14 cellular contexts compared by ENCODE assay signal in genomic region chr18:77395941-77396340, GRCh38.
DNase-seq lines count a peak whose midpoint lies in the region; ATAC-seq, FAIRE-seq and TF ChIP-seq lines count a peak whose summit lies in the region.
"Had no signal": no experiment of that assay in that cellular context is flagged by ENCODE, and none has a peak within 500 bp of the region (broad histone marks: within the 10 kb centered on the region; RNA-seq: fewer than 3 reads in every experiment).

No MANE protein-coding gene starts in this region.

- no peak for DNase-seq in GM23338 (ENCODE audit: low spot score)
- no peak for DNase-seq in K562 (ENCODE audit: extremely low read depth in 1 of 4, low spot score in 3 of 4)
- DNase-seq in mucosa of descending colon, result peak in 1 of 3 donors; percentile 47
- DNase-seq in glutamatergic neuron, result no peak
- DNase-seq: AML-193; CD4-positive, alpha-beta T cell; DMS79 treated with DMSO at 0.1 percent for 48 hours; GF-D8; H9 had no signal

- no peaks in the 10 kb centered on the region for H4K20me1 ChIP-seq in GM23338 (replicated peaks; ENCODE audit: insufficient read depth)
- no peaks in the 10 kb centered on the region for H4K20me1 ChIP-seq in K562 (replicated peaks; ENCODE audit: control insufficient read depth, insufficient read depth, low read length)

- H3K27me3 Mint-ChIP-seq in GM23338 (ENCODE audit: insufficient read depth, low read depth, poor library complexity), result no peaks in the 10 kb centered on the region
- no peaks in the 10 kb centered on the region for H3K27me3 Mint-ChIP-seq in glutamatergic neuron (ENCODE audit: unreplicated experiment)

- no peak for TF ChIP-seq RAD21 in K562 (CRISPR knock-in tag; conservative IDR thresholded peaks at IDR 0.05 in 1 of 2, IDR thresholded peaks at IDR 0.05 in 1 of 2)

- POLR2A ChIA-PET in K562 (lab: Yijun Ruan, JAX), result no interaction called here

- H3K9me3 ChIP-seq in K562 (replicated peaks; ENCODE audit: control insufficient read depth, insufficient read depth, low read depth, low read length) (no peaks in the 10 kb centered on the region), mucosa of descending colon (no peaks in the 10 kb centered on the region)

- no peaks in the 10 kb centered on the region for H3K9me2 ChIP-seq in GM23338 (ENCODE audit: insufficient read depth)

- no peak for ATAC-seq in GM23338
- ATAC-seq in K562, result no peak
- peak; percentile 56 for ATAC-seq in mucosa of descending colon
- ATAC-seq in GM21381 (IDR thresholded peaks at IDR 0.05; ENCODE audit: unreplicated experiment), result no peak
- no peak for ATAC-seq in HG03108 (IDR thresholded peaks at IDR 0.05; ENCODE audit: unreplicated experiment)

- H3K27ac Mint-ChIP-seq in GM23338 (0 out of 2 replicates have a peak overlapping the region, but pooled peaks have one; percentile 24), glutamatergic neuron (ENCODE audit: unreplicated experiment) (no peak overlapping the region)
- H3K27ac Mint-ChIP-seq: CD4-positive, alpha-beta T cell; H9 had no signal

- no peak for FAIRE-seq in K562 (lab: Jason Lieb, UNC)
- FAIRE-seq: A204.1, H1 had no signal

- no peak for TF ChIP-seq EP300 in K562 (IDR thresholded peaks at IDR 0.05; ENCODE audit: low read length)

- H3K9me1 ChIP-seq in K562 (ENCODE audit: control insufficient read depth, insufficient read depth, low read length), result no peaks in the 10 kb centered on the region

- H3K4me3 Mint-ChIP-seq in GM23338 (no peak overlapping the region), glutamatergic neuron (ENCODE audit: unreplicated experiment) (no peak overlapping the region)
- H3K4me3 Mint-ChIP-seq: CD4-positive, alpha-beta T cell; H9 had no signal

- H3K27ac ChIP-seq in GM23338 (ENCODE audit: low read depth) (no peak overlapping the region), K562 (ENCODE audit: extremely low read depth, low read depth, low read length) (no peak overlapping the region)
- H3K27ac ChIP-seq: C4-2B had no signal

- H3K36me3 ChIP-seq in GM23338 (ENCODE audit: insufficient read depth), result no peaks in the 10 kb centered on the region
- no peaks in the 10 kb centered on the region for H3K36me3 ChIP-seq in K562 (ENCODE audit: control insufficient read depth, insufficient read depth, low read length)
- no peaks in the 10 kb centered on the region for H3K36me3 ChIP-seq in mucosa of descending colon (ENCODE audit: low read depth)

- no peak overlapping the region for H3K9ac ChIP-seq in K562 (ENCODE audit: insufficient read depth in 1 of 2, low read depth in 2 of 2, low read length in 2 of 2)

- H3K4me3 ChIP-seq in GM23338, result no peak overlapping the region
- no peak overlapping the region for H3K4me3 ChIP-seq in K562
- no peak overlapping the region for H3K4me3 ChIP-seq in mucosa of descending colon

- no peaks in the 10 kb centered on the region for H3F3A ChIP-seq in GM23338 (replicated peaks; ENCODE audit: low read depth)

- TF ChIP-seq CTCF in GM23338 (conservative IDR thresholded peaks at IDR 0.05; ENCODE audit: low read depth in 2 of 2), result no peak
- TF ChIP-seq CTCF in K562 (IDR thresholded peaks at IDR 0.05 in 2 of 3, conservative IDR thresholded peaks at IDR 0.05 in 1 of 3; ENCODE audit: insufficient read depth in 2 of 3, low read depth in 1 of 3, low read length in 3 of 3), result no peak
- no peak for TF ChIP-seq CTCF in mucosa of descending colon (IDR thresholded peaks at IDR 0.05)
- no peak for TF ChIP-seq CTCF in glutamatergic neuron (IDR thresholded peaks at IDR 0.05; ENCODE audit: partially characterized antibody, unreplicated experiment)

- H3K4me2 ChIP-seq in GM23338, result no peak overlapping the region
- H3K4me2 ChIP-seq in K562 (ENCODE audit: insufficient read depth, low read length), result no peak overlapping the region

- no peaks in the 10 kb centered on the region for H3K36me3 Mint-ChIP-seq in GM23338 (ENCODE audit: low read depth)
- H3K36me3 Mint-ChIP-seq in glutamatergic neuron (ENCODE audit: unreplicated experiment), result no peaks in the 10 kb centered on the region

- BruUV-seq in K562 (replicated peaks; lab: Mats Ljungman, UMichigan), result no TSS peak

- H3K79me2 ChIP-seq in GM23338 (replicated peaks; ENCODE audit: insufficient read depth) (no peaks in the 10 kb centered on the region), K562 (ENCODE audit: control insufficient read depth, insufficient read depth, low read length) (no peaks in the 10 kb centered on the region)

- TF ChIP-seq POLR2A in K562 (conservative IDR thresholded peaks at IDR 0.05), result no peak

- H3K4me1 ChIP-seq in GM23338 (ENCODE audit: insufficient read depth) (no peaks in the 10 kb centered on the region), K562 (replicated peaks in 1 of 2; ENCODE audit: control insufficient read depth in 2 of 2, insufficient read depth in 2 of 2, low read length in 2 of 2) (no peaks in the 10 kb centered on the region), mucosa of descending colon (ENCODE audit: low read depth) (peaks cover 6% of the 10 kb centered on the region)

- CTCF ChIA-PET in K562 (lab: Yijun Ruan, JAX; ENCODE audit: low intra/inter-chr PET ratio), result no interaction called here

- in situ Hi-C loops in K562 (cut with MboI), result no loop called here

- H3K9me3 Mint-ChIP-seq in GM23338 (peaks cover 10% of the 10 kb centered on the region), glutamatergic neuron (ENCODE audit: unreplicated experiment) (no peaks in the 10 kb centered on the region)
- H3K9me3 Mint-ChIP-seq: CD4-positive, alpha-beta T cell had no signal

- intact Hi-C loops in K562 (cut with micrococcal nuclease) (no loop called here), mucosa of descending colon (cut with DNase I, micrococcal nuclease) (no loop called here)

- H2AFZ ChIP-seq in GM23338 (no peak overlapping the region), K562 (ENCODE audit: low read depth, low read length) (no peak overlapping the region)

- H3K4me1 Mint-ChIP-seq in GM23338, result no peaks in the 10 kb centered on the region
- H3K4me1 Mint-ChIP-seq in glutamatergic neuron (ENCODE audit: low read depth, unreplicated experiment), result no peaks in the 10 kb centered on the region
- H3K4me1 Mint-ChIP-seq: H9 had no signal

- H3K27me3 ChIP-seq in GM23338 (ENCODE audit: insufficient read depth) (no peaks in the 10 kb centered on the region), K562 (ENCODE audit: control insufficient read depth in 2 of 2, insufficient read depth in 2 of 2, low read length in 2 of 2) (no peaks in the 10 kb centered on the region)

- WGBS in K562 (ENCODE audit: insufficient coverage, low coverage, missing lambda C conversion rate), result 0% methylated on average over 2 of the region's 2 CpGs

TF ChIP-seq in GM23338, 12 proteins besides CTCF, POLR2A, EP300 and RAD21 (continues in another document):
- no peak for TF ChIP-seq CREB1 (CRISPR knock-in tag; IDR thresholded peaks at IDR 0.05; ENCODE audit: low read depth)
- no peak for TF ChIP-seq EZH2 (IDR thresholded peaks at IDR 0.05; ENCODE audit: low read depth, unreplicated experiment)
- no peak for TF ChIP-seq STAT1 (IDR thresholded peaks at IDR 0.05; ENCODE audit: unreplicated experiment)

TF ChIP-seq in K562, 482 proteins besides CTCF, POLR2A, EP300 and RAD21:
- TF ChIP-seq MAFG (tag; conservative IDR thresholded peaks at IDR 0.05), result peak; percentile 53
- 0 out of 2 replicates have a peak, but pooled peaks have one; percentile 17 for TF ChIP-seq MAFF (IDR thresholded peaks at IDR 0.05; ENCODE audit: low read length)
- TF ChIP-seq PTBP1 (IDR thresholded peaks at IDR 0.05; ENCODE audit: low read depth, low read length), result no peak
- TF ChIP-seq ZNF316 (IDR thresholded peaks at IDR 0.05), result peak; percentile 44
- no peak for TF ChIP-seq ZNF655 (CRISPR knock-in tag; IDR thresholded peaks at IDR 0.05)
- TF ChIP-seq ZBTB9 (CRISPR knock-in tag; IDR thresholded peaks at IDR 0.05), result no peak
